In genomic region chr14:50321009-50321660, GRCh38 we compare ENCODE assay signal across 8 cellular contexts. TPM values are rescaled to one million over a fixed set of nuclear protein-coding genes. Genes with fewer than 3 reads are reported as not detected.
DNase-seq lines count a peak whose midpoint lies in the region; ATAC-seq, FAIRE-seq and TF ChIP-seq lines count a peak whose summit lies in the region.

No MANE protein-coding gene starts in this region.

- H3K4me3 Mint-ChIP-seq in MCF 10A (ENCODE audit: unreplicated experiment): no peak overlapping the region

- CTCF ChIA-PET in AG04449 (lab: Yijun Ruan, JAX) (interaction anchor here (0.5 to 6.5 kb wide), 50 partner anchors 8 to 539 kb away, joined by 3 to 66 read pairs (median 4); partner anchors contain the start of genes CDKL1, DMAC2L, L2HGDH and MAP4K5), MCF 10A (lab: Yijun Ruan, JAX) (interaction anchor here (0.5 to 6.1 kb wide), 38 partner anchors 9 to 687 kb away, joined by 3 to 62 read pairs (median 4); partner anchors contain the start of genes CDKL1, DMAC2L, L2HGDH and MAP4K5)

- intact Hi-C loops in MCF 10A (cut with micrococcal nuclease): loop anchor here (1.0 kb wide), 3 partner anchors 75 to 211 kb away; partner anchors contain the start of genes CDKL1 and MAP4K5
- intact Hi-C loops in kidney (cut with DNase I): no loop called here

- no peaks in the 10 kb centered on the region for H3K4me1 Mint-ChIP-seq in MCF 10A (ENCODE audit: insufficient read depth, unreplicated experiment)

- POLR2A ChIA-PET in AG04449 (lab: Yijun Ruan, JAX): interaction anchor here (0.8 to 1.2 kb wide), 3 partner anchors 9 to 211 kb away, joined by 3 to 4 read pairs (median 4); partner anchors contain the start of genes DMAC2L, L2HGDH and MAP4K5
- POLR2A ChIA-PET in MCF 10A (lab: Yijun Ruan, JAX): interaction anchor here (0.7 to 5.1 kb wide), 25 partner anchors 8 to 687 kb away, joined by 3 to 47 read pairs (median 4); partner anchors contain the start of genes ATL1, CDKL1, DMAC2L and L2HGDH

- peaks cover 0 to 4% of the 10 kb centered on the region in 2 donors for H3K4me1 ChIP-seq in kidney (ENCODE audit: control insufficient read depth in 1 of 2, insufficient read depth in 1 of 2, low read depth in 1 of 2, low read length in 2 of 2)

- H3K36me3 ChIP-seq in kidney (ENCODE audit: control insufficient read depth in 1 of 2, insufficient read depth in 2 of 2, low read length in 2 of 2): peaks cover 0 to 2% of the 10 kb centered on the region in 2 donors

- H3K36me3 Mint-ChIP-seq in MCF 10A (ENCODE audit: insufficient read depth, unreplicated experiment): peaks cover 44% of the 10 kb centered on the region

- ATAC-seq in GM18511 (IDR thresholded peaks at IDR 0.05; ENCODE audit: unreplicated experiment) (peak; percentile 89), HG03039 (IDR thresholded peaks at IDR 0.05; ENCODE audit: unreplicated experiment) (peak; percentile 78)

- TF ChIP-seq CTCF in AG04449 (IDR thresholded peaks at IDR 0.05; ENCODE audit: insufficient read depth, low read length, missing control alignments): peak; percentile 85
- peak; percentile 61 for TF ChIP-seq CTCF in MCF 10A (IDR thresholded peaks at IDR 0.05; ENCODE audit: unreplicated experiment)
- peak; percentile 87 for TF ChIP-seq CTCF in kidney (IDR thresholded peaks at IDR 0.05; ENCODE audit: borderline replicate concordance, extremely low read depth, insufficient read depth)

- BruUV-seq in MCF 10A (replicated peaks; lab: Mats Ljungman, UMichigan): no TSS peak

- DNase-seq in AG04449 (ENCODE audit: low read depth, low spot score) (peak; percentile 82), NCI-H2081 treated with DMSO at 0.1 percent for 48 hours (lab: John Stamatoyannopoulos, UW) (peak; percentile 57), MCF 10A (ENCODE audit: unreplicated experiment) (peak; percentile 89), kidney (no peak)
- DNase-seq in stimulated activated CD4-positive, alpha-beta T cell treated with anti-CD3 and anti-CD28 coated beads, Interleukin-15, amount 100 ng/mL, for 48 hours (ENCODE audit: low read depth in 2 of 2): peak; percentile 43 to 45

- H3K9me3 ChIP-seq in kidney (ENCODE audit: control insufficient read depth in 1 of 2, low read length in 2 of 2): no peaks in the 10 kb centered on the region

- FAIRE-seq in TTC549 (lab: Jason Lieb, UNC) (peak; percentile 75), kidney (lab: Jason Lieb, UNC) (peak; percentile 52)

- H3K9me3 Mint-ChIP-seq in MCF 10A (ENCODE audit: unreplicated experiment): no peaks in the 10 kb centered on the region

- peak overlapping the region in 1 of 2 donors; percentile 79 for H3K27ac ChIP-seq in kidney (ENCODE audit: low read depth in 2 of 2, low read length in 2 of 2)

- peak overlapping the region in 1 of 2 donors; percentile 0 for H3K9ac ChIP-seq in kidney (ENCODE audit: low read length in 2 of 2)

- peak overlapping the region; percentile 39 for H3K4me3 ChIP-seq in AG04449 (ENCODE audit: low read depth, low read length)
- peak overlapping the region; percentile 6 to 58 for H3K4me3 ChIP-seq in kidney (ENCODE audit: low read length in 2 of 2)

- no peak overlapping the region for H3K27ac Mint-ChIP-seq in MCF 10A (ENCODE audit: low read depth, unreplicated experiment)

- H3K27me3 Mint-ChIP-seq in MCF 10A (ENCODE audit: insufficient read depth, unreplicated experiment): no peaks in the 10 kb centered on the region

RNA-seq across cellular contexts. Expression of gene DMAC2L, which starts 9.0 kb away (rescaled TPM):
- total RNA-seq in MCF 10A (2022) (16.3 and 17.6 TPM in 2 replicates), kidney (23.7 TPM)
- polyA plus RNA-seq in kidney (ENCODE audit: insufficient read depth, low read depth, low replicate concordance): 27.3 TPM

RNA-seq across cellular contexts. Expression of gene L2HGDH, which starts 9.1 kb away (rescaled TPM):
- total RNA-seq in MCF 10A (2022): 7.9 TPM in 2 replicates
- 12.5 TPM for total RNA-seq in kidney
- 11.1 TPM for polyA plus RNA-seq in kidney (ENCODE audit: insufficient read depth, low read depth, low replicate concordance)
